Comparison of ENCODE assay signal across 8 cellular contexts in genomic region chr15:101652098-101652782, GRCh38. TPM values are rescaled to one million over a fixed set of nuclear protein-coding genes. Genes with fewer than 3 reads are reported as not detected.
DNase-seq lines count a peak whose midpoint lies in the region; ATAC-seq, FAIRE-seq and TF ChIP-seq lines count a peak whose summit lies in the region.

A gene with protein sequence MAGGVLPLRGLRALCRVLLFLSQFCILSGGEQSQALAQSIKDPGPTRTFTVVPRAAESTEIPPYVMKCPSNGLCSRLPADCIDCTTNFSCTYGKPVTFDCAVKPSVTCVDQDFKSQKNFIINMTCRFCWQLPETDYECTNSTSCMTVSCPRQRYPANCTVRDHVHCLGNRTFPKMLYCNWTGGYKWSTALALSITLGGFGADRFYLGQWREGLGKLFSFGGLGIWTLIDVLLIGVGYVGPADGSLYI (minus strand): TSS chr15:101652381. CDS start chr15:101652361, 20 bp downstream.

- peak within 1 kb of the TSS; percentile 96 for H3K4me3 ChIP-seq in left ventricle myocardium inferior
- peak within 1 kb of the TSS; percentile 76 for H3K4me3 ChIP-seq in psoas muscle

- ATAC-seq in HG02840 (IDR thresholded peaks at IDR 0.05; ENCODE audit: low FRiP score, unreplicated experiment) (peak; percentile 87), psoas muscle (peak; percentile 94 to 95 (median 94))

- FAIRE-seq in GM12892 (lab: Jason Lieb, UNC) (peak; percentile 88), urothelium cell line (lab: Jason Lieb, UNC) (no peak)

- no peaks in the 10 kb centered on the region for H3K9me3 ChIP-seq in left ventricle myocardium inferior (replicated peaks)
- no peaks in the 10 kb centered on the region for H3K9me3 ChIP-seq in psoas muscle

- 0 to 1% (median 0%) methylated on average over 41 to 75 of the region's 75 CpGs for WGBS in psoas muscle, 3 donors

- TF ChIP-seq POLR2A in GM12892 (IDR thresholded peaks at IDR 0.05; ENCODE audit: low read depth, low read length), result peak; percentile 95

- H3K36me3 ChIP-seq in left ventricle myocardium inferior, result peaks cover 34% of the 10 kb centered on the region
- peaks cover 4 to 45% of the 10 kb centered on the region in 2 donors for H3K36me3 ChIP-seq in psoas muscle (ENCODE audit: insufficient read depth in 1 of 2, low read depth in 1 of 2)

- H3K27me3 ChIP-seq in left ventricle myocardium inferior (ENCODE audit: low read depth) (no peaks in the 10 kb centered on the region), psoas muscle (ENCODE audit: insufficient read depth in 3 of 3, low read length in 2 of 3) (no peaks in the 10 kb centered on the region)

- TF ChIP-seq CTCF in left ventricle myocardium inferior (IDR thresholded peaks at IDR 0.05; ENCODE audit: borderline replicate concordance) (peak; percentile 91), psoas muscle (IDR thresholded peaks at IDR 0.05) (peak; percentile 81)

- H3K4me1 ChIP-seq in left ventricle myocardium inferior (peaks cover 56% of the 10 kb centered on the region), psoas muscle (peaks cover 31% of the 10 kb centered on the region)

- intact Hi-C loops in left ventricle myocardium inferior (cut with micrococcal nuclease), result no loop called here
- intact Hi-C loops in psoas muscle (cut with DNase I), result loop anchor here (2.0 to 10.0 kb wide), 3 partner anchors 107 to 357 kb away; partner anchors contain the start of gene SNRPA1 (in 1 of the 2)

- peak within 1 kb of the TSS; percentile 98 for H3K27ac ChIP-seq in left ventricle myocardium inferior (replicated peaks)
- H3K27ac ChIP-seq in psoas muscle, result peak within 1 kb of the TSS; percentile 95

- DNase-seq in GM12892 (ENCODE audit: insufficient read length), result peak; percentile 82
- DNase-seq in NCI-H146 (lab: John Stamatoyannopoulos, UW), result peak; percentile 93
- DNase-seq in T-helper 1 cell, result peak; percentile 91 to 98 (median 92)
- peak; percentile 82 for DNase-seq in amniotic epithelial cell (ENCODE audit: low read depth)
- peak; percentile 96 for DNase-seq in left ventricle myocardium inferior
- DNase-seq in psoas muscle, result peak; percentile 96 to 97
- peak; percentile 96 for DNase-seq in urothelium cell line (ENCODE audit: low spot score)

RNA-seq across cellular contexts. Expression of the gene that starts here (rescaled TPM):
- 53.9 TPM for polyA plus RNA-seq in GM12892 (2012; ENCODE audit: missing spikeins)
- total RNA-seq in left ventricle myocardium inferior (50.6 TPM), psoas muscle (10 to 100 TPM; 34.8 to 46.9 (median 41.3) TPM)
- polyA plus RNA-seq in psoas muscle, result 10 to 100 TPM; 30.4 to 69.6 (median 59.2) TPM

Comparison
In these comparisons a context has a peak if more than half of its experiments do, and no peak if none do; other contexts are left out.
1. Peak in every context shown above with its lines: DNase-seq, ATAC-seq, H3K4me3 ChIP-seq and H3K27ac ChIP-seq.